28 cellular contexts compared by ENCODE assay signal in genomic region chr3:8981296-8981695, GRCh38.
"Had no signal": no experiment of that assay in that cellular context is flagged by ENCODE, and none has a peak within 500 bp of the region (broad histone marks: within the 10 kb centered on the region; RNA-seq: fewer than 3 reads in every experiment).

No MANE protein-coding gene starts in this region.

- H3K9me3 Mint-ChIP-seq: activated CD4-positive, alpha-beta memory T cell treated with anti-CD3 and anti-CD28 coated beads, Interleukin-2, amount 10 ng/mL, durations not matched to agents 7 days and 5 days; activated CD4-positive, alpha-beta T cell treated with anti-CD3 and anti-CD28 coated beads, Interleukin-2, amount 10 ng/mL, durations not matched to agents 7 days and 5 days; activated T-cell treated with anti-CD3 and anti-CD28 coated beads, Interleukin-2, amount 50 U/mL, for 24 hours had no signal

- H3K36me3 ChIP-seq: breast epithelium, lower lobe of right lung, neutrophil, ovary, sigmoid colon had no signal

- H3K4me1 ChIP-seq: breast epithelium, esophagus squamous epithelium, lower lobe of right lung, sigmoid colon had no signal

- DNase-seq: activated CD4-positive, alpha-beta memory T cell treated with anti-CD3 and anti-CD28 coated beads, Interleukin-2, amount 10 ng/mL, durations not matched to agents 7 days and 5 days; activated CD4-positive, alpha-beta T cell treated with anti-CD3 and anti-CD28 coated beads for 1 hour; activated CD4-positive, alpha-beta T cell treated with anti-CD3 and anti-CD28 coated beads, Interleukin-2, amount 10 ng/mL, durations not matched to agents 7 days and 5 days; activated CD8-positive, alpha-beta memory T cell treated with anti-CD3 and anti-CD28 coated beads, Interleukin-2, amount 50 U/mL, for 48 hours; activated gamma-delta T cell treated with Interleukin-2 at 50 U/mL for 16 hours; activated naive CD4-positive, alpha-beta T cell treated with anti-CD3 and anti-CD28 coated beads, Interleukin-2, amount 50 U/mL, for 16 hours; activated T-cell treated with anti-CD3 and anti-CD28 coated beads, Interleukin-2, amount 50 U/mL, for 24 hours; central memory CD4-positive, alpha-beta T cell; dermis blood vessel endothelial cell; effector CD4-positive, alpha-beta T cell; esophagus squamous epithelium; foreskin melanocyte; heart right ventricle; lower lobe of right lung; mesenchymal stem cell; natural killer cell; ovary; sigmoid colon; stimulated activated CD4-positive, alpha-beta T cell treated with anti-CD3 and anti-CD28 coated beads, Interleukin-4, amount 100 ng/mL, for 4 hours; stimulated activated CD8-positive, alpha-beta memory T cell treated with anti-CD3 and anti-CD28 coated beads, Interleukin-4, amount 100 ng/mL, for 48 hours; T-helper 17 cell; T1000 had no signal

- H3K27ac Mint-ChIP-seq: activated CD4-positive, alpha-beta memory T cell treated with anti-CD3 and anti-CD28 coated beads, Interleukin-2, amount 10 ng/mL, durations not matched to agents 7 days and 5 days; activated CD4-positive, alpha-beta T cell treated with anti-CD3 and anti-CD28 coated beads, Interleukin-2, amount 10 ng/mL, durations not matched to agents 7 days and 5 days; activated T-cell treated with anti-CD3 and anti-CD28 coated beads, Interleukin-2, amount 50 U/mL, for 24 hours; activated T-helper 17 cell treated with anti-CD3 and anti-CD28 coated beads, Interleukin-2, amount 50 U/mL, for 72 hours; natural killer cell; progenitor cell of endocrine pancreas; stimulated activated memory B cell treated with anti-CD40 and anti-IgM and Interleukin-4, amounts not matched to agents 10 μg/mL and 1 μg/mL and 100 μg/mL, for 72 hours; T-helper 17 cell had no signal

- H3K27me3 ChIP-seq: breast epithelium, neutrophil, ovary had no signal

- ATAC-seq: activated T-helper 17 cell treated with anti-CD3 and anti-CD28 coated beads, Interleukin-2, amount 50 U/mL, for 72 hours; natural killer cell; stimulated activated memory B cell treated with anti-CD40 and anti-IgM and Interleukin-4, amounts not matched to agents 10 μg/mL and 1 μg/mL and 100 μg/mL, for 72 hours; T-helper 17 cell had no signal

- H3K36me3 Mint-ChIP-seq: natural killer cell; stimulated activated memory B cell treated with anti-CD40 and anti-IgM and Interleukin-4, amounts not matched to agents 10 μg/mL and 1 μg/mL and 100 μg/mL, for 72 hours had no signal

- H3K4me3 Mint-ChIP-seq: activated CD4-positive, alpha-beta memory T cell treated with anti-CD3 and anti-CD28 coated beads, Interleukin-2, amount 10 ng/mL, durations not matched to agents 7 days and 5 days; activated CD4-positive, alpha-beta T cell treated with anti-CD3 and anti-CD28 coated beads, Interleukin-2, amount 10 ng/mL, durations not matched to agents 7 days and 5 days; activated T-cell treated with anti-CD3 and anti-CD28 coated beads, Interleukin-2, amount 50 U/mL, for 24 hours; activated T-helper 17 cell treated with anti-CD3 and anti-CD28 coated beads, Interleukin-2, amount 50 U/mL, for 72 hours; natural killer cell; stimulated activated memory B cell treated with anti-CD40 and anti-IgM and Interleukin-4, amounts not matched to agents 10 μg/mL and 1 μg/mL and 100 μg/mL, for 72 hours; T-helper 17 cell had no signal

- H3K9me3 ChIP-seq: ovary had no signal

- H3K4me3 ChIP-seq: breast epithelium, esophagus squamous epithelium, heart right ventricle, lower lobe of right lung, ovary, sigmoid colon, tibial nerve had no signal

- H3K27ac ChIP-seq: esophagus squamous epithelium, lower lobe of right lung, neutrophil, ovary, sigmoid colon, tibial nerve had no signal

- H3K4me1 Mint-ChIP-seq: activated CD4-positive, alpha-beta memory T cell treated with anti-CD3 and anti-CD28 coated beads, Interleukin-2, amount 10 ng/mL, durations not matched to agents 7 days and 5 days; activated CD4-positive, alpha-beta T cell treated with anti-CD3 and anti-CD28 coated beads, Interleukin-2, amount 10 ng/mL, durations not matched to agents 7 days and 5 days; activated T-helper 17 cell treated with anti-CD3 and anti-CD28 coated beads, Interleukin-2, amount 50 U/mL, for 72 hours; natural killer cell; T-helper 17 cell had no signal
